ENCODE assay signal across 27 cellular contexts in genomic region chr5:151738125-151738848, GRCh38. TPM values are rescaled to one million over a fixed set of nuclear protein-coding genes. Genes with fewer than 3 reads are reported as not detected.
DNase-seq lines count a peak whose midpoint lies in the region; ATAC-seq, FAIRE-seq and TF ChIP-seq lines count a peak whose summit lies in the region.
"Had no signal": no experiment of that assay in that cellular context is flagged by ENCODE, and none has a peak within 500 bp of the region (broad histone marks: within the 10 kb centered on the region; RNA-seq: fewer than 3 reads in every experiment).

No MANE protein-coding gene starts in this region.

- DNase-seq in left ventricle myocardium inferior, result no peak
- no peak for DNase-seq in left ventricle myocardium superior
- peak; percentile 56 for DNase-seq in astrocyte (ENCODE audit: low read depth)
- no peak for DNase-seq in left lobe of liver (ENCODE audit: low spot score)
- DNase-seq in uterus, result no peak
- no peak for DNase-seq in NCI-H187 treated with DMSO at 0.1 percent for 48 hours (lab: John Stamatoyannopoulos, UW)
- DNase-seq: 8988T; activated CD8-positive, alpha-beta memory T cell treated with anti-CD3 and anti-CD28 coated beads, Interleukin-2, amount 50 U/mL, for 48 hours; activated effector memory CD4-positive, alpha-beta T cell treated with anti-CD3 and anti-CD28 coated beads, Interleukin-2, amount 50 U/mL, for 16 hours; COR-L47; DND-41; hippocampal formation; islet precursor cell; mammary epithelial cell; NCI-H1436 treated with DMSO at 0.1 percent for 48 hours; NCI-H2171; NCI-H524 treated with DMSO at 0.1 percent for 48 hours; occipital lobe; stomach had no signal

- no peak for TF ChIP-seq POLR2A in uterus (IDR thresholded peaks at IDR 0.05)

- H2AFZ ChIP-seq in astrocyte (ENCODE audit: low read depth, low read length), result no peak overlapping the region

- no peak overlapping the region for H3K4me2 ChIP-seq in astrocyte (ENCODE audit: low read length)

- no peaks in the 10 kb centered on the region for H3K79me2 ChIP-seq in astrocyte (ENCODE audit: insufficient read depth, low read length)

- H3K4me3 Mint-ChIP-seq in astrocyte (ENCODE audit: unreplicated experiment), result peak overlapping the region; percentile 55
- H3K4me3 Mint-ChIP-seq: dendritic cell treated with granulocyte-macrophage colony-stimulating factor and Interleukin-4, amounts not matched to agents 40 ng/mL and 50 ng/mL, for 4 days; T-helper 2 cell treated with Interferon-gamma antibody and Interleukin-4, amounts not matched to agents 5 μg/mL and 100 μg/mL, for 36 hours; type B pancreatic cell; WTC11 had no signal

- intact Hi-C loops in left ventricle myocardium inferior (cut with micrococcal nuclease) (no loop called here), left ventricle myocardium superior (cut with micrococcal nuclease) (no loop called here), uterus (cut with DNase I; ENCODE audit: low total_unique reads) (no loop called here)

- H3K36me3 ChIP-seq in left ventricle myocardium inferior (peaks cover 5% of the 10 kb centered on the region), astrocyte (ENCODE audit: insufficient read depth, low read length) (no peaks in the 10 kb centered on the region), uterus (no peaks in the 10 kb centered on the region)
- H3K36me3 ChIP-seq: cardiac muscle cell had no signal

- no peaks in the 10 kb centered on the region for H4K20me1 ChIP-seq in astrocyte (ENCODE audit: insufficient read depth, low read length)

- ATAC-seq in left ventricle myocardium superior (no peak), left lobe of liver (peak; percentile 17), HG02610 (IDR thresholded peaks at IDR 0.05; ENCODE audit: unreplicated experiment) (no peak), GM19395 (IDR thresholded peaks at IDR 0.05; ENCODE audit: unreplicated experiment) (no peak)
- ATAC-seq: WTC11 had no signal

- H3K4me3 ChIP-seq in left ventricle myocardium inferior (no peak overlapping the region), astrocyte (ENCODE audit: insufficient read depth, low read depth, low read length) (no peak overlapping the region), uterus (no peak overlapping the region)
- H3K4me3 ChIP-seq: cardiac muscle cell, stomach had no signal

- no peaks in the 10 kb centered on the region for H3K9me3 Mint-ChIP-seq in astrocyte (ENCODE audit: unreplicated experiment)
- H3K9me3 Mint-ChIP-seq: dendritic cell treated with granulocyte-macrophage colony-stimulating factor and Interleukin-4, amounts not matched to agents 40 ng/mL and 50 ng/mL, for 4 days; T-helper 2 cell treated with Interferon-gamma antibody and Interleukin-4, amounts not matched to agents 5 μg/mL and 100 μg/mL, for 36 hours; type B pancreatic cell; WTC11 had no signal

- H3K27ac Mint-ChIP-seq in astrocyte (ENCODE audit: unreplicated experiment), result peak overlapping the region; percentile 99
- H3K27ac Mint-ChIP-seq: dendritic cell treated with granulocyte-macrophage colony-stimulating factor and Interleukin-4, amounts not matched to agents 40 ng/mL and 50 ng/mL, for 4 days; T-helper 2 cell treated with Interferon-gamma antibody and Interleukin-4, amounts not matched to agents 5 μg/mL and 100 μg/mL, for 36 hours; type B pancreatic cell; WTC11 had no signal

- H3K4me1 ChIP-seq in left ventricle myocardium inferior (peaks cover 25% of the 10 kb centered on the region), astrocyte (ENCODE audit: insufficient read depth, low read length) (peaks cover 47% of the 10 kb centered on the region), uterus (peaks cover 4 to 12% of the 10 kb centered on the region in 2 donors)

- H3K27me3 ChIP-seq in left ventricle myocardium inferior (ENCODE audit: low read depth), result no peaks in the 10 kb centered on the region
- no peaks in the 10 kb centered on the region for H3K27me3 ChIP-seq in astrocyte (ENCODE audit: insufficient read depth, low read length)
- H3K27me3 ChIP-seq in uterus, result no peaks in the 10 kb centered on the region
- H3K27me3 ChIP-seq: cardiac muscle cell, stomach had no signal

- H3K9me3 ChIP-seq in left ventricle myocardium inferior (replicated peaks) (no peaks in the 10 kb centered on the region), astrocyte (ENCODE audit: insufficient read depth, low read depth, low read length) (no peaks in the 10 kb centered on the region), uterus (no peaks in the 10 kb centered on the region)
- H3K9me3 ChIP-seq: stomach had no signal

- TF ChIP-seq CTCF in left ventricle myocardium inferior (IDR thresholded peaks at IDR 0.05; ENCODE audit: borderline replicate concordance), result no peak
- no peak for TF ChIP-seq CTCF in astrocyte (IDR thresholded peaks at IDR 0.05; ENCODE audit: insufficient read depth, low read depth, low read length)
- no peak for TF ChIP-seq CTCF in uterus (IDR thresholded peaks at IDR 0.05)

- H3K27me3 Mint-ChIP-seq in astrocyte (ENCODE audit: low read depth, unreplicated experiment), result no peaks in the 10 kb centered on the region
- H3K27me3 Mint-ChIP-seq: dendritic cell treated with granulocyte-macrophage colony-stimulating factor and Interleukin-4, amounts not matched to agents 40 ng/mL and 50 ng/mL, for 4 days; type B pancreatic cell had no signal

- H3K36me3 Mint-ChIP-seq in astrocyte (ENCODE audit: low read depth, unreplicated experiment), result peaks cover 1% of the 10 kb centered on the region
- H3K36me3 Mint-ChIP-seq: WTC11 had no signal

- no peak overlapping the region for H3K9ac ChIP-seq in astrocyte (ENCODE audit: low read length)

- no peak for FAIRE-seq in astrocyte (lab: Jason Lieb, UNC)
- FAIRE-seq: H1 had no signal

- peak overlapping the region; percentile 24 for H3K27ac ChIP-seq in left ventricle myocardium inferior (replicated peaks)
- peak overlapping the region; percentile 100 for H3K27ac ChIP-seq in astrocyte (ENCODE audit: low read depth, low read length)
- H3K27ac ChIP-seq in uterus, result peak overlapping the region; percentile 84 to 93
- H3K27ac ChIP-seq: cardiac muscle cell had no signal

- H3K4me1 Mint-ChIP-seq in astrocyte (ENCODE audit: low read depth, unreplicated experiment), result peaks cover 49% of the 10 kb centered on the region

RNA-seq across cellular contexts. Expression of gene ATOX1, which starts 20.1 kb away (rescaled TPM):
- total RNA-seq in left ventricle myocardium inferior (65.4 TPM), left ventricle myocardium superior (63.2 TPM), astrocyte (265 and 274 TPM in 2 replicates), left lobe of liver (72.9 TPM), uterus (10 to 100 TPM in 3 of 4 donors, 1 to 10 TPM in 1; 2.6 to 99.7 (median 47.6) TPM)

RNA-seq across cellular contexts. Expression of gene G3BP1, which starts 33.5 kb away (rescaled TPM):
- total RNA-seq in left ventricle myocardium inferior, result 95.0 TPM
- total RNA-seq in left ventricle myocardium superior, result 125 TPM
- 231 and 246 TPM in 2 replicates for total RNA-seq in astrocyte
- 90.0 TPM for total RNA-seq in left lobe of liver
- total RNA-seq in uterus, result 100 to 1,000 TPM in 3 of 4 donors, 10 to 100 TPM in 1; 72.1 to 240 (median 168) TPM

RNA-seq across cellular contexts. Expression of gene SPARC, which starts 51.6 kb away (rescaled TPM):
- total RNA-seq in left ventricle myocardium inferior, result 477 TPM
- 439 TPM for total RNA-seq in left ventricle myocardium superior
- total RNA-seq in astrocyte, result 15,667 and 20,724 TPM in 2 replicates
- total RNA-seq in left lobe of liver, result 90.7 TPM
- total RNA-seq in uterus, result 1,000 to 10,000 TPM in 1 of 4 donors, 100 to 1,000 TPM in 3; 341 to 2,293 (median 751) TPM

Comparison
In these comparisons a context has a peak if more than half of its experiments do, and no peak if none do; other contexts are left out.
1. H3K27ac ChIP-seq: peak in every context shown above with its lines; median percentile 100 in astrocyte; 88 in uterus; 24 in left ventricle myocardium inferior.